In genomic region chr2:73999881-74000597, GRCh38 we compare ENCODE assay signal across 11 cellular contexts. TPM values are rescaled to one million over a fixed set of nuclear protein-coding genes. Genes with fewer than 3 reads are reported as not detected.
DNase-seq lines count a peak whose midpoint lies in the region; ATAC-seq, FAIRE-seq and TF ChIP-seq lines count a peak whose summit lies in the region.
"Had no signal": no experiment of that assay in that cellular context is flagged by ENCODE, and none has a peak within 500 bp of the region (broad histone marks: within the 10 kb centered on the region; RNA-seq: fewer than 3 reads in every experiment).

No MANE protein-coding gene starts in this region.

- CTCF ChIA-PET in A549 (lab: Yijun Ruan, JAX), result interaction anchor here (1.2 to 2.1 kb wide), 3 partner anchors 14 to 176 kb away, joined by 3 to 9 read pairs (median 3); no protein-coding TSS in a partner anchor

- peaks cover 1% of the 10 kb centered on the region for H3K36me3 Mint-ChIP-seq in mesothelial cell of epicardium

- no peak for TF ChIP-seq EP300 in A549 (IDR thresholded peaks at IDR 0.05)

- H3K4me3 Mint-ChIP-seq in mesothelial cell of epicardium, result peak overlapping the region; percentile 32

- no peak for FAIRE-seq in A549 (lab: Jason Lieb, UNC)

- no peak overlapping the region for H3K4me3 ChIP-seq in A549
- H3K4me3 ChIP-seq: body of pancreas had no signal

- 57% methylated on average over 10 of the region's 10 CpGs for WGBS in A549 (ENCODE audit: missing lambda C conversion rate)

- peaks cover 27% of the 10 kb centered on the region for H3K4me1 ChIP-seq in A549

- no peak for DNase-seq in A549 (ENCODE audit: low read depth in 1 of 2, low spot score in 1 of 2)
- peak; percentile 36 for DNase-seq in H4 (ENCODE audit: low spot score)
- DNase-seq in astrocyte of the hippocampus (ENCODE audit: low read depth, low spot score), result peak; percentile 46
- DNase-seq in mesothelial cell of epicardium (ENCODE audit: low spot score in 2 of 2, unreplicated experiment in 2 of 2), result peak in 1 of 2 experiments; percentile 61
- DNase-seq in AG08395 (ENCODE audit: low spot score), result no peak
- no peak for DNase-seq in NCI-H1092 treated with DMSO at 0.1 percent for 48 hours (lab: John Stamatoyannopoulos, UW)
- DNase-seq in activated gamma-delta T cell (lab: John Stamatoyannopoulos, UW), result no peak
- DNase-seq: activated CD4-positive, alpha-beta T cell treated with anti-CD3 and anti-CD28 coated beads for 4 hours; body of pancreas had no signal

- H3K4me2 ChIP-seq in A549, result peak overlapping the region; percentile 28

- peak overlapping the region; percentile 84 for H3K27ac Mint-ChIP-seq in mesothelial cell of epicardium

- peak overlapping the region in 1 of 2 experiments; percentile 33; a peak in 1 of 6 replicates for H3K27ac ChIP-seq in A549
- H3K27ac ChIP-seq: body of pancreas had no signal

- H3K9me3 ChIP-seq in A549, result no peaks in the 10 kb centered on the region
- H3K9me3 ChIP-seq: body of pancreas, neutrophil had no signal

- no peaks in the 10 kb centered on the region for H3K27me3 Mint-ChIP-seq in mesothelial cell of epicardium (ENCODE audit: low read depth)

- TF ChIP-seq CTCF in A549 (IDR thresholded peaks at IDR 0.05) (no peak), mesothelial cell of epicardium (IDR thresholded peaks at IDR 0.05; ENCODE audit: unreplicated experiment) (no peak)

- H3K9me3 Mint-ChIP-seq in mesothelial cell of epicardium, result no peaks in the 10 kb centered on the region

- TF ChIP-seq POLR2A in A549 (IDR thresholded peaks at IDR 0.05; ENCODE audit: low read length), result no peak

- peaks cover 65% of the 10 kb centered on the region for H3K4me1 Mint-ChIP-seq in mesothelial cell of epicardium

- no peak for TF ChIP-seq RAD21 in A549 (conservative IDR thresholded peaks at IDR 0.05 in 1 of 2, IDR thresholded peaks at IDR 0.05 in 1 of 2)

- POLR2A ChIA-PET in A549 (lab: Yijun Ruan, JAX), result interaction anchor here (0.6 kb wide), 1 partner anchor 20 kb away, joined by 3 read pairs; no protein-coding TSS in a partner anchor

- ATAC-seq in A549 (peak in 1 of 2 experiments; percentile 32; a peak in 3 of 6 replicates), HG02571 (IDR thresholded peaks at IDR 0.05; ENCODE audit: unreplicated experiment) (no peak)
- ATAC-seq: body of pancreas had no signal

TF ChIP-seq in A549, 52 proteins besides CTCF, POLR2A, EP300 and RAD21:
- TF ChIP-seq RARB (CRISPR knock-in tag; IDR thresholded peaks at IDR 0.05), result no peak
- TF ChIP-seq NPAS2 (CRISPR knock-in tag; IDR thresholded peaks at IDR 0.05; ENCODE audit: borderline replicate concordance), result no peak
- no peak for TF ChIP-seq RFX5 (IDR thresholded peaks at IDR 0.05)
- no peak for TF ChIP-seq CBX2 (IDR thresholded peaks at IDR 0.05; ENCODE audit: borderline replicate concordance, low read depth)
- TF ChIP-seq SREBF2 (IDR thresholded peaks at IDR 0.05), result no peak
- TF ChIP-seq MAX (IDR thresholded peaks at IDR 0.05), result 0 out of 2 replicates have a peak, but pooled peaks have one; percentile 33

RNA-seq across cellular contexts. Expression of gene TET3, which starts 15.3 kb away (rescaled TPM):
- polyA plus RNA-seq in A549 (2011; rRNA removed) (6.1 and 7.5 TPM in 2 replicates), A549 (2017; fragmentation: RNase III; extraction: RNeasy Plus Mini Kit Qiagen cat#74134 plus additional on column Dnase treatment) (4.5 to 5.2 TPM (median 4.6 TPM) in 3 replicates)
- 3.0 and 3.6 TPM in 2 replicates for polyA plus RNA-seq in A549 (2012; cell fraction: cytosol; rRNA removed)
- polyA plus RNA-seq in A549 (2012; cell fraction: nucleus; rRNA removed), result 9.1 and 9.5 TPM in 2 replicates
- polyA minus RNA-seq in A549 (2011; rRNA and poly(A)+ RNA removed), result 7.8 and 10.6 TPM in 2 replicates
- total RNA-seq in H4 (2014; rRNA removed; shearing (Covaris generic)), result 4.7 and 4.9 TPM in 2 replicates
- 39.6 to 42.6 TPM (median 41.2 TPM) in 3 replicates for total RNA-seq in mesothelial cell of epicardium

Comparison
In these comparisons a context has a peak if more than half of its experiments do, and no peak if none do; other contexts are left out.
1. DNase-seq: peak in H4 (single experiment) and astrocyte of the hippocampus (single experiment); none in A549 (0 of 2), AG08395 (single experiment), NCI-H1092 treated with DMSO at 0.1 percent for 48 hours (single experiment) and activated gamma-delta T cell (single experiment).